1 cellular context compared by ENCODE assay signal in genomic region chr16:86099326-86099725, GRCh38.
TF ChIP-seq lines count a peak whose summit lies in the region.

No MANE protein-coding gene starts in this region.

TF ChIP-seq in H1, 55 proteins besides CTCF, POLR2A, EP300 and RAD21:
- TF ChIP-seq, protein P1, sequence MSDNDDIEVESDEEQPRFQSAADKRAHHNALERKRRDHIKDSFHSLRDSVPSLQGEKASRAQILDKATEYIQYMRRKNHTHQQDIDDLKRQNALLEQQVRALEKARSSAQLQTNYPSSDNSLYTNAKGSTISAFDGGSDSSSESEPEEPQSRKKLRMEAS (IDR thresholded peaks at IDR 0.05), result 0 out of 2 replicates have a peak, but pooled peaks have one; percentile 19
- TF ChIP-seq SP2 (IDR thresholded peaks at IDR 0.05; ENCODE audit: low read length), result no peak
